30 cellular contexts compared by ENCODE assay signal in genomic region chr14:30813182-30813581, GRCh38.
"Had no signal": no experiment of that assay in that cellular context is flagged by ENCODE, and none has a peak within 500 bp of the region (broad histone marks: within the 10 kb centered on the region; RNA-seq: fewer than 3 reads in every experiment).

No MANE protein-coding gene starts in this region.

- H3K36me3 ChIP-seq: brain microvascular endothelial cell, heart left ventricle had no signal

- H3K4me3 ChIP-seq: coronary artery, dorsolateral prefrontal cortex, heart left ventricle had no signal

- H3K27me3 ChIP-seq: brain microvascular endothelial cell, heart left ventricle had no signal

- H3K27ac ChIP-seq: brain microvascular endothelial cell, coronary artery, dorsolateral prefrontal cortex, heart left ventricle had no signal

- H3K36me3 Mint-ChIP-seq: activated naive CD8-positive, alpha-beta T cell had no signal

- H3K27ac Mint-ChIP-seq: activated CD4-positive, alpha-beta T cell treated with anti-CD3 and anti-CD28 coated beads for 36 hours; activated CD4-positive, alpha-beta T cell treated with anti-CD3 and anti-CD28 coated beads, Interleukin-2, amount 10 ng/mL, durations not matched to agents 7 days and 5 days; activated CD8-positive, alpha-beta T cell treated with anti-CD3 and anti-CD28 coated beads for 36 hours; activated naive CD8-positive, alpha-beta T cell; activated T-helper 17 cell treated with anti-CD3 and anti-CD28 coated beads, Interleukin-2, amount 50 U/mL, for 72 hours; dendritic cell treated with granulocyte-macrophage colony-stimulating factor and Interleukin-4, amounts not matched to agents 40 ng/mL and 50 ng/mL, for 4 days; endodermal cell had no signal

- H3K9me3 Mint-ChIP-seq: activated CD4-positive, alpha-beta T cell treated with anti-CD3 and anti-CD28 coated beads, Interleukin-2, amount 10 ng/mL, durations not matched to agents 7 days and 5 days; activated T-helper 17 cell treated with anti-CD3 and anti-CD28 coated beads, Interleukin-2, amount 50 U/mL, for 72 hours had no signal

- DNase-seq: activated CD4-positive, alpha-beta T cell treated with anti-CD3 and anti-CD28 coated beads for 36 hours; activated CD4-positive, alpha-beta T cell treated with anti-CD3 and anti-CD28 coated beads, Interleukin-2, amount 10 ng/mL, durations not matched to agents 7 days and 5 days; activated CD4-positive, alpha-beta T cell treated with anti-CD3 and anti-CD28 coated beads, Interleukin-2, amount 50 U/mL, for 4 hours; activated CD4-positive, CD25-positive, alpha-beta regulatory T cell; activated CD4-positive, CD25-positive, alpha-beta regulatory T cell treated with anti-CD3 and anti-CD28 coated beads, Interleukin-2, amount 50 U/mL, for 72 hours; activated CD8-positive, alpha-beta memory T cell treated with anti-CD3 and anti-CD28 coated beads for 24 hours; activated CD8-positive, alpha-beta T cell treated with anti-CD3 and anti-CD28 coated beads for 36 hours; activated effector memory CD4-positive, alpha-beta T cell treated with Interleukin-2 at 50 U/mL for 16 hours; activated gamma-delta T cell treated with Interleukin-2 at 50 U/mL for 16 hours; activated naive CD4-positive, alpha-beta T cell treated with anti-CD3 and anti-CD28 coated beads, Interleukin-2, amount 50 U/mL, for 16 hours; activated naive CD4-positive, alpha-beta T cell treated with Interleukin-2 at 50 U/mL for 16 hours; activated T-cell treated with anti-CD3 and anti-CD28 coated beads, Interleukin-2, amount 50 U/mL, for 4 hours; amniotic stem cell; anterior cingulate cortex; brain microvascular endothelial cell; dorsolateral prefrontal cortex; effector memory CD4-positive, alpha-beta T cell; endodermal cell; foreskin fibroblast; T-helper 2 cell had no signal

- H3K4me1 ChIP-seq: heart left ventricle had no signal

- ATAC-seq: activated CD4-positive, alpha-beta T cell treated with anti-CD3 and anti-CD28 coated beads for 36 hours; activated CD8-positive, alpha-beta T cell treated with anti-CD3 and anti-CD28 coated beads for 36 hours; activated T-cell treated with anti-CD3 and anti-CD28 coated beads, Interleukin-2, amount 50 U/mL, for 4 hours; activated T-helper 17 cell treated with anti-CD3 and anti-CD28 coated beads, Interleukin-2, amount 50 U/mL, for 72 hours; esophagus mucosa; heart left ventricle had no signal

- FAIRE-seq: astrocyte, bronchial epithelial cell, frontal cortex had no signal

- H3K4me1 Mint-ChIP-seq: activated CD4-positive, alpha-beta T cell treated with anti-CD3 and anti-CD28 coated beads for 36 hours; activated CD4-positive, alpha-beta T cell treated with anti-CD3 and anti-CD28 coated beads, Interleukin-2, amount 10 ng/mL, durations not matched to agents 7 days and 5 days; activated T-helper 17 cell treated with anti-CD3 and anti-CD28 coated beads, Interleukin-2, amount 50 U/mL, for 72 hours; central memory CD8-positive, alpha-beta T cell had no signal

- H3K9me3 ChIP-seq: heart left ventricle had no signal

- H3K4me3 Mint-ChIP-seq: activated CD4-positive, alpha-beta T cell treated with anti-CD3 and anti-CD28 coated beads for 36 hours; activated CD4-positive, alpha-beta T cell treated with anti-CD3 and anti-CD28 coated beads, Interleukin-2, amount 10 ng/mL, durations not matched to agents 7 days and 5 days; activated CD8-positive, alpha-beta T cell treated with anti-CD3 and anti-CD28 coated beads for 36 hours; activated naive CD8-positive, alpha-beta T cell; activated T-cell treated with anti-CD3 and anti-CD28 coated beads, Interleukin-2, amount 50 U/mL, for 4 hours; activated T-helper 17 cell treated with anti-CD3 and anti-CD28 coated beads, Interleukin-2, amount 50 U/mL, for 72 hours; central memory CD8-positive, alpha-beta T cell; dendritic cell treated with granulocyte-macrophage colony-stimulating factor and Interleukin-4, amounts not matched to agents 40 ng/mL and 50 ng/mL, for 4 days; endodermal cell had no signal
